In the genomic region with DNA sequence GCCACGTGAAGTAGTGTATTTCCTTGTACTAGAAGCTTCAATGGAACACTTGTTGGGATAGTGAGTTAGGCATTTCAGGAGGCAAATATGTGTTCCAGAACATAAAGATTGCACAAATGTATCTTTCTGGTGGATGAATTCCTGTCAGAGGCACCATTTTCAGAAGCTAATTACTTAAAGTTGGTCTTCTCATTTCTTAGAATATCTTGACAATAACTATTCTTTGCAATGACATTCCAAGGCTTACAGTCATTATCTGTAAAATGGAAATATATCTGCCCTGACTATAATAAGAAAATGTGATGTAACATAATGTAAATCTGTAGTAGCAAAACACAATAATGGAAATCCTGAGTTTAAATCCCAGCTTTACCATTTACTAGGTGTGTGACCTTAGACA, we compare ENCODE assay signal across 18 cellular contexts. TPM values are rescaled to one million over a fixed set of nuclear protein-coding genes. Genes with fewer than 3 reads are reported as not detected.
A peak's percentile ranks its signal among the peaks of the same experiment; 100 is the strongest.
DNase-seq lines count a peak whose midpoint lies in the region; ATAC-seq and TF ChIP-seq lines count a peak whose summit lies in the region.
"Had no signal": no experiment of that assay in that cellular context is flagged by ENCODE, and none has a peak within 500 bp of the region (broad histone marks: within the 10 kb centered on the region; RNA-seq: fewer than 3 reads in every experiment).

No MANE protein-coding gene starts in this region.

- no peak overlapping the region for H2AFZ ChIP-seq in IMR-90 (replicated peaks; ENCODE audit: low read length, poor library complexity)

- no peak overlapping the region for H2AK9ac ChIP-seq in IMR-90 (replicated peaks; ENCODE audit: low read depth, low read length, poor library complexity)

- H3K36me3 Mint-ChIP-seq in endodermal cell (ENCODE audit: low read depth) (no peaks in the 10 kb centered on the region), neural crest cell (ENCODE audit: low read depth) (peaks cover 3% of the 10 kb centered on the region)

- peak overlapping the region; percentile 59 for H2BK5ac ChIP-seq in IMR-90 (ENCODE audit: low read depth, low read length, poor library complexity, severe bottlenecking)

- intact Hi-C loops in A673 (cut with micrococcal nuclease; ENCODE audit: unreplicated experiment) (no loop called here), IMR-90 (cut with micrococcal nuclease) (loop anchor here (2.0 to 5.0 kb wide), 2 partner anchors 125 to 190 kb away; no protein-coding TSS in a partner anchor)

- no peak for TF ChIP-seq RAD21 in IMR-90 (IDR thresholded peaks at IDR 0.05; ENCODE audit: low read length)

- H3K27me3 Mint-ChIP-seq in endodermal cell (ENCODE audit: insufficient read depth) (peaks cover 8% of the 10 kb centered on the region), neural crest cell (ENCODE audit: low read depth) (no peaks in the 10 kb centered on the region)

- no peak overlapping the region; the same call in 2 of the 3 replicates for H2BK15ac ChIP-seq in IMR-90 (ENCODE audit: low read depth, low read length)

- dilution Hi-C loops in IMR-90 (cut with HindIII; ENCODE audit: low sequenced_read_pairs, unreplicated experiment): no loop called here

- ATAC-seq in IMR-90 (ENCODE audit: low read depth) (no peak), HG02840 (IDR thresholded peaks at IDR 0.05; ENCODE audit: low FRiP score, unreplicated experiment) (no peak), omental fat pad (ENCODE audit: low FRiP score) (no peak), GM21825 (IDR thresholded peaks at IDR 0.05; ENCODE audit: unreplicated experiment) (no peak)
- ATAC-seq: activated T-helper 17 cell treated with anti-CD3 and anti-CD28 coated beads, Interleukin-2, amount 50 U/mL, for 72 hours had no signal

- H2BK120ac ChIP-seq in IMR-90 (ENCODE audit: low read depth, low read length): peak overlapping the region; percentile 13

- no peak overlapping the region for H2AK5ac ChIP-seq in IMR-90 (ENCODE audit: low read depth, low read length)

- H3K4me1 Mint-ChIP-seq in endodermal cell: peaks cover 6% of the 10 kb centered on the region
- peaks cover 23% of the 10 kb centered on the region for H3K4me1 Mint-ChIP-seq in neural crest cell
- H3K4me1 Mint-ChIP-seq: activated CD4-positive, alpha-beta memory T cell treated with anti-CD3 and anti-CD28 coated beads, Interleukin-2, amount 10 ng/mL, durations not matched to agents 7 days and 5 days; activated T-helper 17 cell treated with anti-CD3 and anti-CD28 coated beads, Interleukin-2, amount 50 U/mL, for 72 hours had no signal

- H4K8ac ChIP-seq in IMR-90 (ENCODE audit: low read depth in 2 of 2, low read length in 2 of 2): peak overlapping the region in 1 of 2 experiments; percentile 53; a peak in 2 of 4 replicates

- peak overlapping the region; percentile 39; the same call in 1 of the 2 replicates for H3K9ac ChIP-seq in IMR-90 (ENCODE audit: low read depth, low read length)
- H3K9ac ChIP-seq in endodermal cell (ENCODE audit: extremely low read depth, low read length, poor library complexity, severe bottlenecking): no peak overlapping the region

- H3K36me3 ChIP-seq in A673 (ENCODE audit: insufficient read depth, low read length, poor library complexity, severe bottlenecking): no peaks in the 10 kb centered on the region
- peaks cover 6% of the 10 kb centered on the region for H3K36me3 ChIP-seq in IMR-90 (ENCODE audit: control insufficient read depth, insufficient read depth, low read length)
- peaks cover 34% of the 10 kb centered on the region for H3K36me3 ChIP-seq in endodermal cell (ENCODE audit: control insufficient read depth, insufficient read depth, low read length)
- H3K36me3 ChIP-seq: thyroid gland had no signal

- H3K4me1 ChIP-seq in A673 (ENCODE audit: insufficient read depth, low read length, poor library complexity, severe bottlenecking) (peaks cover 9% of the 10 kb centered on the region), IMR-90 (ENCODE audit: control insufficient read depth, insufficient read depth, low read length) (peaks cover 4% of the 10 kb centered on the region), endodermal cell (ENCODE audit: control insufficient read depth, insufficient read depth, low read length) (peaks cover 8% of the 10 kb centered on the region)
- H3K4me1 ChIP-seq: thyroid gland had no signal

- H3K9me3 ChIP-seq in A673 (ENCODE audit: low read depth, low read length, poor library complexity, severe bottlenecking): no peaks in the 10 kb centered on the region
- no peaks in the 10 kb centered on the region for H3K9me3 ChIP-seq in IMR-90 (ENCODE audit: control insufficient read depth, insufficient read depth, low read length)
- H3K9me3 ChIP-seq in endodermal cell (ENCODE audit: control insufficient read depth, low read length): no peaks in the 10 kb centered on the region
- H3K9me3 ChIP-seq: thyroid gland had no signal

- H3K9me3 Mint-ChIP-seq in endodermal cell: no peaks in the 10 kb centered on the region
- no peaks in the 10 kb centered on the region for H3K9me3 Mint-ChIP-seq in neural crest cell
- H3K9me3 Mint-ChIP-seq: activated CD4-positive, alpha-beta memory T cell treated with anti-CD3 and anti-CD28 coated beads, Interleukin-2, amount 10 ng/mL, durations not matched to agents 7 days and 5 days; activated T-helper 17 cell treated with anti-CD3 and anti-CD28 coated beads, Interleukin-2, amount 50 U/mL, for 72 hours had no signal

- peak overlapping the region; percentile 1; the same call in 1 of the 2 replicates for H4K91ac ChIP-seq in IMR-90 (ENCODE audit: insufficient read depth, low read depth, low read length)

- H3K27ac ChIP-seq in A673 (ENCODE audit: low read depth, low read length, poor library complexity, severe bottlenecking) (peak overlapping the region; percentile 60), IMR-90 (ENCODE audit: insufficient read depth, low read length) (peak overlapping the region; percentile 68; the same call in 1 of the 2 replicates), endodermal cell (ENCODE audit: low read depth, low read length) (no peak overlapping the region)
- H3K27ac ChIP-seq: thyroid gland had no signal

- H3K14ac ChIP-seq in IMR-90 (replicated peaks; ENCODE audit: low read depth, low read length): no peak overlapping the region

- peak overlapping the region; percentile 47; the same call in 1 of the 2 replicates for H4K5ac ChIP-seq in IMR-90 (ENCODE audit: low read depth, low read length)

- H3K79me1 ChIP-seq in IMR-90 (ENCODE audit: low read depth in 1 of 2, low read length in 2 of 2): no peaks in the 10 kb centered on the region

- no CpG with 5 or more reads among the region's 1 CpG for WGBS in IMR-90 (ENCODE audit: extremely low coverage in 2 of 2, insufficient read length in 1 of 2), 2 experiments
- WGBS in endodermal cell (ENCODE audit: insufficient coverage in 1 of 2, insufficient read length in 1 of 2), 2 experiments: 86% methylated on average over 1 of the region's 1 CpG; no CpG with 5 or more reads in 1 of the 2 experiments

- TF ChIP-seq CTCF in A673 (conservative IDR thresholded peaks at IDR 0.05; ENCODE audit: low read depth, low read length) (no peak), IMR-90 (conservative IDR thresholded peaks at IDR 0.05; ENCODE audit: low read depth, low read length) (no peak), endodermal cell (conservative IDR thresholded peaks at IDR 0.05) (no peak), neural crest cell (conservative IDR thresholded peaks at IDR 0.05) (no peak), omental fat pad (IDR thresholded peaks at IDR 0.05) (no peak)

- CTCF ChIA-PET in A673 (lab: Charles Lee) (interaction anchor here (0.6 kb wide), 1 partner anchor 619 kb away, joined by 3 read pairs; no protein-coding TSS in a partner anchor), IMR-90 (lab: Yijun Ruan, JAX) (interaction anchor here (1.7 kb wide), 1 partner anchor 116 kb away, joined by 10 read pairs; no protein-coding TSS in a partner anchor)

- in situ Hi-C loops in IMR-90 (cut with MboI; ENCODE audit: low sequenced_read_pairs): no loop called here

- H3K56ac ChIP-seq in IMR-90 (ENCODE audit: extremely low read depth, insufficient read depth, low read length): no peak overlapping the region

- H3K4me2 ChIP-seq in IMR-90 (ENCODE audit: low read depth, low read length): peak overlapping the region; percentile 72

- H3K27me3 ChIP-seq in A673 (replicated peaks; ENCODE audit: insufficient read depth, low read depth, low read length, poor library complexity) (no peaks in the 10 kb centered on the region), IMR-90 (ENCODE audit: control insufficient read depth, insufficient read depth, low read length) (no peaks in the 10 kb centered on the region), endodermal cell (ENCODE audit: control insufficient read depth, insufficient read depth, low read length, poor library complexity, severe bottlenecking) (no peaks in the 10 kb centered on the region)
- H3K27me3 ChIP-seq: thyroid gland had no signal

- H3K4me3 ChIP-seq in A673 (ENCODE audit: low read depth, low read length, poor library complexity, severe bottlenecking) (peak overlapping the region; percentile 26), IMR-90 (ENCODE audit: insufficient read depth, low read depth, low read length) (peak overlapping the region; percentile 7), endodermal cell (ENCODE audit: low read length) (peak overlapping the region; percentile 81)
- H3K4me3 ChIP-seq: thyroid gland had no signal

- H3K27ac Mint-ChIP-seq in endodermal cell: no peak overlapping the region
- no peak overlapping the region for H3K27ac Mint-ChIP-seq in neural crest cell (ENCODE audit: unreplicated experiment)
- H3K27ac Mint-ChIP-seq: activated CD4-positive, alpha-beta memory T cell treated with anti-CD3 and anti-CD28 coated beads, Interleukin-2, amount 10 ng/mL, durations not matched to agents 7 days and 5 days; activated T-helper 17 cell treated with anti-CD3 and anti-CD28 coated beads, Interleukin-2, amount 50 U/mL, for 72 hours had no signal

- TF ChIP-seq POLR2A in IMR-90 (IDR thresholded peaks at IDR 0.05; ENCODE audit: low read depth, low read length): no peak

- DNase-seq in A673 (ENCODE audit: low spot score) (no peak), IMR-90 (peak; percentile 23), endodermal cell (no peak), neural crest cell (ENCODE audit: low read depth, low spot score) (no peak), NCI-H1417 treated with DMSO at 0.1 percent for 48 hours (lab: John Stamatoyannopoulos, UW) (no peak), omental fat pad (ENCODE audit: low spot score) (no peak)
- DNase-seq: activated CD4-positive, alpha-beta memory T cell treated with anti-CD3 and anti-CD28 coated beads, Interleukin-2, amount 10 ng/mL, durations not matched to agents 7 days and 5 days; amygdala; DMS 273 treated with DMSO at 0.1 percent for 48 hours; foreskin melanocyte; mesendoderm; NCI-H187 treated with DMSO at 0.1 percent for 48 hours; NCI-H524; stimulated activated CD4-positive, alpha-beta T cell treated with anti-CD3 and anti-CD28 coated beads, Interleukin-1b, Interleukin-23, amount 100 ng/mL, for 48 hours had no signal

- H2BK20ac ChIP-seq in IMR-90 (ENCODE audit: low read depth, low read length): peak overlapping the region; percentile 86

- H3K4me3 Mint-ChIP-seq in endodermal cell (no peak overlapping the region), neural crest cell (peak overlapping the region; percentile 56)
- H3K4me3 Mint-ChIP-seq: activated CD4-positive, alpha-beta memory T cell treated with anti-CD3 and anti-CD28 coated beads, Interleukin-2, amount 10 ng/mL, durations not matched to agents 7 days and 5 days; activated T-helper 17 cell treated with anti-CD3 and anti-CD28 coated beads, Interleukin-2, amount 50 U/mL, for 72 hours had no signal

- no peaks in the 10 kb centered on the region for H4K20me1 ChIP-seq in IMR-90 (ENCODE audit: insufficient read depth, low read length)

- H3K18ac ChIP-seq in IMR-90 (ENCODE audit: low read depth, low read length): peak overlapping the region; percentile 45

- BruUV-seq in A673 (replicated peaks; lab: Mats Ljungman, UMichigan): no TSS peak
- BruUV-seq in IMR-90 (replicated peaks; lab: Mats Ljungman, UMichigan): no TSS peak

- peak overlapping the region; percentile 34; the same call in 1 of the 2 replicates for H3K23ac ChIP-seq in IMR-90 (ENCODE audit: low read depth, low read length)

- H3K4ac ChIP-seq in IMR-90 (ENCODE audit: low read depth, low read length): peak overlapping the region; percentile 52; the same call in 1 of the 2 replicates

- POLR2A ChIA-PET in A673 (lab: Charles Lee; ENCODE audit: low non-redundant PET): no interaction called here
- POLR2A ChIA-PET in IMR-90 (lab: Charles Lee; ENCODE audit: unreplicated experiment): interaction anchor here (1.2 kb wide), 1 partner anchor 94 kb away, joined by 3 read pairs; no protein-coding TSS in a partner anchor

- no peaks in the 10 kb centered on the region; the same call in 1 of the 2 replicates for H3K9me1 ChIP-seq in IMR-90 (ENCODE audit: insufficient read depth, low read length)

RNA-seq across cellular contexts. Expression of a gene that starts 2.7 kb away (rescaled TPM):
- total RNA-seq in A673 (2021): 2.0 and 3.0 TPM in 2 replicates
- total RNA-seq in IMR-90 (2012; rRNA removed): 19.7 and 21.1 TPM in 2 replicates
- polyA plus RNA-seq in IMR-90 (2012; rRNA removed): 5.7 and 10.1 TPM in 2 replicates
- 1.8 and 2.7 TPM in 2 replicates for polyA plus RNA-seq in IMR-90 (2012; cell fraction: cytosol; rRNA removed)
- polyA plus RNA-seq in IMR-90 (2012; cell fraction: nucleus; rRNA removed; ENCODE audit: low replicate concordance): 0.70 and 8.8 TPM in 2 replicates
- total RNA-seq in endodermal cell: 1 to 10 TPM; 1.4 to 1.7 TPM
- polyA plus RNA-seq in endodermal cell (2013, experiment 1 of 2): 10.9 TPM
- polyA plus RNA-seq in endodermal cell (2013, experiment 2 of 2): 7.2 TPM
- total RNA-seq in neural crest cell: 8.6 and 8.7 TPM in 2 replicates
- total RNA-seq in omental fat pad: 10 to 100 TPM; 28.6 to 68.9 (median 58.1) TPM
- total RNA-seq: activated CD4-positive, alpha-beta memory T cell treated with anti-CD3 and anti-CD28 coated beads, Interleukin-2, amount 10 ng/mL, durations not matched to agents 7 days and 5 days; activated T-helper 17 cell treated with anti-CD3 and anti-CD28 coated beads, Interleukin-2, amount 50 U/mL, for 72 hours had no signal

Comparison
In these comparisons a context has a peak if more than half of its experiments do, and no peak if none do; other contexts are left out.
1. H3K4me3 ChIP-seq: peak in every context shown above with its lines; median percentile 81 in endodermal cell; 26 in A673; 7 in IMR-90.